ENCODE assay signal across 27 cellular contexts in the genomic region with DNA sequence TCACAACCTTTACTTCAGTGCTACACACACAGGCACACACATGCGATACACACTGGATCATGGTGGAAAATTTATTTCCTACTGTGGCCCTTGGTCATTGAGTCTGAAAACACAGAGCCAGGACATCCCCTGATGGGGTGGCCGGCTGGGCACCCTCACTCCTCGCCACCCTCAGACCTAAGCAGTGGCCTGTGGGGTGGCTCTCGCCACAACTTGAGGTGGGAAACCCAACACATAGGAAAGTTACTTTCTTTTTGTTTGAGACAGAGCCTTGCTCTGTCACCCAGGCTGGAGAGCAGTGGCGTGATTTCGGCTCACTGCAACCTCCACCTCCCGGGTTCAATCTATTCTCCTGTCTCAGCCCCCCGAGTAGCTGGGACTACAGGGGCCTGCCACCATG. TPM values are rescaled to one million over a fixed set of nuclear protein-coding genes. Genes with fewer than 3 reads are reported as not detected.
DNase-seq lines count a peak whose midpoint lies in the region; ATAC-seq and TF ChIP-seq lines count a peak whose summit lies in the region.
"Had no signal": no experiment of that assay in that cellular context is flagged by ENCODE, and none has a peak within 500 bp of the region (broad histone marks: within the 10 kb centered on the region; RNA-seq: fewer than 3 reads in every experiment).

No MANE protein-coding gene starts in this region.

- H3K4me1 Mint-ChIP-seq in activated CD4-positive, alpha-beta memory T cell treated with anti-CD3 and anti-CD28 coated beads, Interleukin-2, amount 10 ng/mL, durations not matched to agents 7 days and 5 days: no peaks in the 10 kb centered on the region
- no peaks in the 10 kb centered on the region for H3K4me1 Mint-ChIP-seq in activated CD4-positive, alpha-beta memory T cell treated with anti-CD3 and anti-CD28 coated beads for 36 hours (ENCODE audit: low read depth)
- H3K4me1 Mint-ChIP-seq in IgD-negative memory B cell (peaks cover 11 to 17% (median 17%) of the 10 kb centered on the region in 3 donors), endodermal cell (no peaks in the 10 kb centered on the region)

- no peak for ATAC-seq in sciatic nerve
- ATAC-seq: activated naive CD4-positive, alpha-beta T cell treated with anti-CD3 and anti-CD28 coated beads, Interleukin-2, amount 50 U/mL, for 72 hours; natural killer cell treated with Interleukin-12 subunit alpha and Interleukin-12 subunit beta and Interleukin-15 and Interleukin-18, amount 100 ng/mL, for 72 hours had no signal

- peaks cover 2% of the 10 kb centered on the region for H3K27me3 Mint-ChIP-seq in activated CD4-positive, alpha-beta memory T cell treated with anti-CD3 and anti-CD28 coated beads, Interleukin-2, amount 10 ng/mL, durations not matched to agents 7 days and 5 days
- no peaks in the 10 kb centered on the region for H3K27me3 Mint-ChIP-seq in activated CD4-positive, alpha-beta memory T cell treated with anti-CD3 and anti-CD28 coated beads for 36 hours
- H3K27me3 Mint-ChIP-seq in IgD-negative memory B cell (peaks cover 5% of the 10 kb centered on the region), endodermal cell (ENCODE audit: insufficient read depth) (peaks cover 9% of the 10 kb centered on the region)

- no peak overlapping the region for H3K27ac ChIP-seq in endodermal cell (ENCODE audit: low read depth, low read length)
- H3K27ac ChIP-seq in esophagus muscularis mucosa (replicated peaks in 1 of 4): no peak overlapping the region
- H3K27ac ChIP-seq: ascending aorta, right atrium auricular region, tibial artery had no signal

- CTCF ChIA-PET in activated CD4-positive, alpha-beta memory T cell treated with anti-CD3 and anti-CD28 coated beads, Interleukin-2, amount 10 ng/mL, durations not matched to agents 7 days and 5 days (lab: Charles Lee): no interaction called here
- CTCF ChIA-PET in activated CD4-positive, alpha-beta memory T cell treated with anti-CD3 and anti-CD28 coated beads for 36 hours (lab: Charles Lee): no interaction called here

- POLR2A ChIA-PET in activated CD4-positive, alpha-beta memory T cell treated with anti-CD3 and anti-CD28 coated beads, Interleukin-2, amount 10 ng/mL, durations not matched to agents 7 days and 5 days (lab: Charles Lee): no interaction called here
- POLR2A ChIA-PET in activated CD4-positive, alpha-beta memory T cell treated with anti-CD3 and anti-CD28 coated beads for 36 hours (lab: Charles Lee): no interaction called here

- H3K27ac Mint-ChIP-seq in activated CD4-positive, alpha-beta memory T cell treated with anti-CD3 and anti-CD28 coated beads, Interleukin-2, amount 10 ng/mL, durations not matched to agents 7 days and 5 days: no peak overlapping the region
- no peak overlapping the region for H3K27ac Mint-ChIP-seq in activated CD4-positive, alpha-beta memory T cell treated with anti-CD3 and anti-CD28 coated beads for 36 hours
- H3K27ac Mint-ChIP-seq in IgD-negative memory B cell (peak overlapping the region; percentile 10 to 88 (median 26)), endodermal cell (no peak overlapping the region)
- H3K27ac Mint-ChIP-seq: natural killer cell treated with Interleukin-12 subunit alpha and Interleukin-12 subunit beta and Interleukin-15 and Interleukin-18, amount 100 ng/mL, for 72 hours had no signal

- H3K9ac ChIP-seq in endodermal cell (ENCODE audit: extremely low read depth, low read length, poor library complexity, severe bottlenecking): no peak overlapping the region

- H3K9me3 ChIP-seq in endodermal cell (ENCODE audit: control insufficient read depth, low read length): no peaks in the 10 kb centered on the region
- no peaks in the 10 kb centered on the region for H3K9me3 ChIP-seq in esophagus muscularis mucosa
- H3K9me3 ChIP-seq: ascending aorta, right atrium auricular region, stomach, tibial artery had no signal

- no peak for TF ChIP-seq POLR2A in esophagus muscularis mucosa (IDR thresholded peaks at IDR 0.05; ENCODE audit: low read depth)

- TF ChIP-seq CTCF in endodermal cell (conservative IDR thresholded peaks at IDR 0.05) (no peak), esophagus muscularis mucosa (IDR thresholded peaks at IDR 0.05) (no peak)

- peak; percentile 12 for DNase-seq in activated CD4-positive, alpha-beta memory T cell treated with anti-CD3 and anti-CD28 coated beads, Interleukin-2, amount 10 ng/mL, durations not matched to agents 7 days and 5 days
- no peak for DNase-seq in activated CD4-positive, alpha-beta memory T cell treated with anti-CD3 and anti-CD28 coated beads for 36 hours
- DNase-seq in endodermal cell (peak; percentile 18), sciatic nerve (ENCODE audit: low spot score) (peak; percentile 40), NCI-H1417 (lab: John Stamatoyannopoulos, UW) (no peak), esophagus muscularis mucosa (ENCODE audit: extremely low spot score) (no peak), activated T-cell treated with anti-CD3 and anti-CD28 coated beads for 4 hours (no peak)
- DNase-seq: 8988T; activated CD4-positive, CD25-positive, alpha-beta regulatory T cell treated with anti-CD3 and anti-CD28 coated beads, Interleukin-2, amount 50 U/mL, for 72 hours; GF-D8; KG1; NCI-H1436 treated with DMSO at 0.1 percent for 48 hours had no signal

- no peak for TF ChIP-seq EP300 in esophagus muscularis mucosa (IDR thresholded peaks at IDR 0.05)

- no peaks in the 10 kb centered on the region for H3K9me3 Mint-ChIP-seq in activated CD4-positive, alpha-beta memory T cell treated with anti-CD3 and anti-CD28 coated beads, Interleukin-2, amount 10 ng/mL, durations not matched to agents 7 days and 5 days
- H3K9me3 Mint-ChIP-seq in activated CD4-positive, alpha-beta memory T cell treated with anti-CD3 and anti-CD28 coated beads for 36 hours: no peaks in the 10 kb centered on the region
- peaks cover 0 to 2% (median 0%) of the 10 kb centered on the region in 3 donors for H3K9me3 Mint-ChIP-seq in IgD-negative memory B cell
- no peaks in the 10 kb centered on the region for H3K9me3 Mint-ChIP-seq in endodermal cell
- H3K9me3 Mint-ChIP-seq: activated naive CD4-positive, alpha-beta T cell treated with anti-CD3 and anti-CD28 coated beads, Interleukin-2, amount 50 U/mL, for 72 hours; central memory CD8-positive, alpha-beta T cell; natural killer cell treated with Interleukin-12 subunit alpha and Interleukin-12 subunit beta and Interleukin-15 and Interleukin-18, amount 100 ng/mL, for 72 hours had no signal

- intact Hi-C loops in activated CD4-positive, alpha-beta memory T cell treated with anti-CD3 and anti-CD28 coated beads for 36 hours (cut with micrococcal nuclease): no loop called here
- intact Hi-C loops in sciatic nerve (cut with DNase I): no loop called here
- intact Hi-C loops in esophagus muscularis mucosa (cut with DNase I): no loop called here

- 90 to 100% methylated on average over 5 to 8 of the region's 8 CpGs for WGBS in endodermal cell (ENCODE audit: insufficient coverage in 1 of 2, insufficient read length in 1 of 2), 2 experiments
- WGBS in esophagus muscularis mucosa: 91% methylated on average over 8 of the region's 8 CpGs

- H3K4me3 ChIP-seq in endodermal cell (ENCODE audit: low read length): no peak overlapping the region
- no peak overlapping the region for H3K4me3 ChIP-seq in esophagus muscularis mucosa
- H3K4me3 ChIP-seq: right atrium auricular region, stomach, tibial artery had no signal

- H3K4me3 Mint-ChIP-seq in activated CD4-positive, alpha-beta memory T cell treated with anti-CD3 and anti-CD28 coated beads, Interleukin-2, amount 10 ng/mL, durations not matched to agents 7 days and 5 days: no peak overlapping the region
- no peak overlapping the region for H3K4me3 Mint-ChIP-seq in activated CD4-positive, alpha-beta memory T cell treated with anti-CD3 and anti-CD28 coated beads for 36 hours
- peak overlapping the region in 2 of 4 donors; percentile 1 to 79 for H3K4me3 Mint-ChIP-seq in IgD-negative memory B cell
- H3K4me3 Mint-ChIP-seq in endodermal cell: no peak overlapping the region
- H3K4me3 Mint-ChIP-seq: central memory CD8-positive, alpha-beta T cell; natural killer cell treated with Interleukin-12 subunit alpha and Interleukin-12 subunit beta and Interleukin-15 and Interleukin-18, amount 100 ng/mL, for 72 hours had no signal

- H3K27me3 ChIP-seq in endodermal cell (ENCODE audit: control insufficient read depth, insufficient read depth, low read length, poor library complexity, severe bottlenecking): no peaks in the 10 kb centered on the region
- H3K27me3 ChIP-seq in esophagus muscularis mucosa: no peaks in the 10 kb centered on the region
- H3K27me3 ChIP-seq: ascending aorta, right atrium auricular region had no signal

- no peaks in the 10 kb centered on the region for H3K36me3 Mint-ChIP-seq in activated CD4-positive, alpha-beta memory T cell treated with anti-CD3 and anti-CD28 coated beads, Interleukin-2, amount 10 ng/mL, durations not matched to agents 7 days and 5 days (ENCODE audit: low read depth)
- H3K36me3 Mint-ChIP-seq in activated CD4-positive, alpha-beta memory T cell treated with anti-CD3 and anti-CD28 coated beads for 36 hours: no peaks in the 10 kb centered on the region
- H3K36me3 Mint-ChIP-seq in IgD-negative memory B cell (no peaks in the 10 kb centered on the region), endodermal cell (ENCODE audit: low read depth) (no peaks in the 10 kb centered on the region)
- H3K36me3 Mint-ChIP-seq: activated naive CD4-positive, alpha-beta T cell treated with anti-CD3 and anti-CD28 coated beads, Interleukin-2, amount 50 U/mL, for 72 hours; natural killer cell treated with Interleukin-12 subunit alpha and Interleukin-12 subunit beta and Interleukin-15 and Interleukin-18, amount 100 ng/mL, for 72 hours had no signal

- H3K4me1 ChIP-seq in endodermal cell (ENCODE audit: control insufficient read depth, insufficient read depth, low read length): no peaks in the 10 kb centered on the region
- peaks cover 0 to 12% (median 8%) of the 10 kb centered on the region in 4 donors for H3K4me1 ChIP-seq in esophagus muscularis mucosa
- H3K4me1 ChIP-seq: ascending aorta, right atrium auricular region had no signal

- H3K36me3 ChIP-seq in endodermal cell (ENCODE audit: control insufficient read depth, insufficient read depth, low read length) (no peaks in the 10 kb centered on the region), esophagus muscularis mucosa (no peaks in the 10 kb centered on the region)
- H3K36me3 ChIP-seq: ascending aorta, right atrium auricular region, stomach, tibial artery had no signal

RNA-seq across cellular contexts. Expression of a gene that starts 19.4 kb away (rescaled TPM):
- total RNA-seq in activated CD4-positive, alpha-beta memory T cell treated with anti-CD3 and anti-CD28 coated beads, Interleukin-2, amount 10 ng/mL, durations not matched to agents 7 days and 5 days: not detected
- total RNA-seq in activated CD4-positive, alpha-beta memory T cell treated with anti-CD3 and anti-CD28 coated beads for 36 hours: not detected
- polyA plus RNA-seq in IgD-negative memory B cell: not detected
- not detected for total RNA-seq in endodermal cell
- not detected for polyA plus RNA-seq in endodermal cell (2013, experiment 1 of 2)
- polyA plus RNA-seq in endodermal cell (2013, experiment 2 of 2): not detected
- not detected for total RNA-seq in sciatic nerve
- not detected for total RNA-seq in esophagus muscularis mucosa
- total RNA-seq: activated CD8-positive, alpha-beta memory T cell treated with anti-CD3 and anti-CD28 coated beads for 36 hours; activated naive CD4-positive, alpha-beta T cell treated with anti-CD3 and anti-CD28 coated beads, Interleukin-2, amount 50 U/mL, for 72 hours; ascending aorta; dermis microvascular lymphatic vessel endothelial cell; endothelial cell of umbilical vein; glomerular endothelial cell; H4; left cardiac atrium; natural killer cell treated with Interleukin-12 subunit alpha and Interleukin-12 subunit beta and Interleukin-15 and Interleukin-18, amount 100 ng/mL, for 72 hours; osteocyte; right atrium auricular region; stomach had no signal
- polyA plus RNA-seq: endothelial cell of umbilical vein, stomach had no signal

Comparison
In these comparisons a context has a peak if more than half of its experiments do, and no peak if none do; other contexts are left out.
1. DNase-seq: peak in activated CD4-positive, alpha-beta memory T cell treated with anti-CD3 and anti-CD28 coated beads, Interleukin-2, amount 10 ng/mL, durations not matched to agents 7 days and 5 days (single experiment), endodermal cell (single experiment) and sciatic nerve (single experiment); none in activated CD4-positive, alpha-beta memory T cell treated with anti-CD3 and anti-CD28 coated beads for 36 hours (single experiment), NCI-H1417 (0 of 3), esophagus muscularis mucosa (single experiment) and activated T-cell treated with anti-CD3 and anti-CD28 coated beads for 4 hours (single experiment).
2. H3K27ac Mint-ChIP-seq: peak in IgD-negative memory B cell (3 of 3); none in activated CD4-positive, alpha-beta memory T cell treated with anti-CD3 and anti-CD28 coated beads, Interleukin-2, amount 10 ng/mL, durations not matched to agents 7 days and 5 days (single experiment), activated CD4-positive, alpha-beta memory T cell treated with anti-CD3 and anti-CD28 coated beads for 36 hours (single experiment) and endodermal cell (single experiment).